ENCODE assay signal across 1 cellular context in the genomic region with DNA sequence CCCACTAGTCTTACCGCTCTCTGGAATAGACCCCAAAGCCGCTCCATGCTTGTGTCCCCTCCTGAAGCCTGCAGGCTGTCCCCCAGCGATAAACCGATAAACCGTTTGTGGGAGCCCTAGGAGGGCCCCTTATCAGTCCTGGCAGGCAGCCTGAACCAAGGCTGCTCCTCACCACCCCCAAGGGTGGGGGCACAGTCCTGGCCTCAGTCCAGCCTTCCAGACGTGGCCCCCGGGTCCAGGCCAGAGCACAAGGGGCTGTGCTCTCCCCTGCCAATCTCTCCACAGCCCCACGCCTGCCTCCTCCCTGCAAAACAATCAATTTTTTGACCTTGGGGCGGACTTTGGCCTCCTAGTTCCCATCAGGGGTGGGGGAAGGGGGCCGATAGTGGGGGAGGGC.
TF ChIP-seq lines count a peak whose summit lies in the region.

A gene (minus strand): TSS at position 90 of the 397 bp plus-strand sequence. CDS start 43 bp downstream, at position 47.

TF ChIP-seq in K562, 482 proteins besides CTCF, POLR2A, EP300 and RAD21 (continued from another document and continues in another):
- TF ChIP-seq, protein P1, sequence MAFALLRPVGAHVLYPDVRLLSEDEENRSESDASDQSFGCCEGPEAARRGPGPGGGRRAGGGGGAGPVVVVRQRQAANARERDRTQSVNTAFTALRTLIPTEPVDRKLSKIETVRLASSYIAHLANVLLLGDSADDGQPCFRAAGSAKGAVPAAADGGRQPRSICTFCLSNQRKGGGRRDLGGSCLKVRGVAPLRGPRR (CRISPR knock-in tag; IDR thresholded peaks at IDR 0.05), result no peak
- TF ChIP-seq TAF15 (IDR thresholded peaks at IDR 0.05; ENCODE audit: low read depth, low read length) (no peak), BRD4 (IDR thresholded peaks at IDR 0.05) (no peak), BRF1 (IDR thresholded peaks at IDR 0.05; ENCODE audit: borderline replicate concordance, extremely low read depth, insufficient read length) (no peak), EGR1 (conservative IDR thresholded peaks at IDR 0.05) (peak; percentile 65), SRSF7 (optimal IDR thresholded peaks at IDR 0.05; ENCODE audit: low read depth, low read length) (no peak), NRF1 (conservative IDR thresholded peaks at IDR 0.05 in 1 of 2, IDR thresholded peaks at IDR 0.05 in 1 of 2) (no peak), DPF2 (IDR thresholded peaks at IDR 0.05) (peak; percentile 98), NFIX (CRISPR knock-in tag; IDR thresholded peaks at IDR 0.05; ENCODE audit: low read depth) (0 out of 2 replicates have a peak, but pooled peaks have one; percentile 23), RAD51 (IDR thresholded peaks at IDR 0.05; ENCODE audit: borderline replicate concordance, low read depth) (no peak), ZNF79 (CRISPR knock-in tag; IDR thresholded peaks at IDR 0.05; ENCODE audit: low read depth) (no peak), ETS2 (tag; IDR thresholded peaks at IDR 0.05; ENCODE audit: borderline replicate concordance, poor library complexity, severe bottlenecking) (no peak), ZNF184 (CRISPR knock-in tag; IDR thresholded peaks at IDR 0.05) (no peak), ZNF140 (CRISPR knock-in tag; IDR thresholded peaks at IDR 0.05) (no peak), XRCC3 (IDR thresholded peaks at IDR 0.05) (no peak), HMG20B (CRISPR knock-in tag; IDR thresholded peaks at IDR 0.05) (no peak), ARID2 (IDR thresholded peaks at IDR 0.05) (no peak), MEIS2 (IDR thresholded peaks at IDR 0.05; ENCODE audit: partially characterized antibody) (peak; percentile 46), HMG20A (CRISPR knock-in tag; conservative IDR thresholded peaks at IDR 0.05) (no peak), ZNF589 (CRISPR knock-in tag; IDR thresholded peaks at IDR 0.05; ENCODE audit: low read depth) (no peak; the same call in 1 of the 2 replicates), MAZ (CRISPR knock-in tag; conservative IDR thresholded peaks at IDR 0.05 in 1 of 2, IDR thresholded peaks at IDR 0.05 in 1 of 2) (peak; percentile 99 to 100), ZKSCAN1 (IDR thresholded peaks at IDR 0.05; ENCODE audit: low read depth, low read length) (peak; percentile 62), ZNF431 (CRISPR knock-in tag; IDR thresholded peaks at IDR 0.05) (no peak), POLR2H (tag; IDR thresholded peaks at IDR 0.05; ENCODE audit: low read depth) (no peak), CTBP1 (IDR thresholded peaks at IDR 0.05; ENCODE audit: borderline replicate concordance) (peak; percentile 57; the same call in 1 of the 2 replicates), ZNF263 (CRISPR knock-in tag; IDR thresholded peaks at IDR 0.05; ENCODE audit: borderline replicate concordance) (no peak), ZNF778 (CRISPR knock-in tag; IDR thresholded peaks at IDR 0.05) (no peak), GABPB1 (CRISPR knock-in tag; IDR thresholded peaks at IDR 0.05) (no peak), RBM22 (IDR thresholded peaks at IDR 0.05; ENCODE audit: low read depth, low read length, poor library complexity, severe bottlenecking) (no peak), TCF7L2 (IDR thresholded peaks at IDR 0.05; ENCODE audit: low read depth, low read length) (no peak), ZNF707 (CRISPR knock-in tag; conservative IDR thresholded peaks at IDR 0.05) (no peak)
- TF ChIP-seq, protein P2, sequence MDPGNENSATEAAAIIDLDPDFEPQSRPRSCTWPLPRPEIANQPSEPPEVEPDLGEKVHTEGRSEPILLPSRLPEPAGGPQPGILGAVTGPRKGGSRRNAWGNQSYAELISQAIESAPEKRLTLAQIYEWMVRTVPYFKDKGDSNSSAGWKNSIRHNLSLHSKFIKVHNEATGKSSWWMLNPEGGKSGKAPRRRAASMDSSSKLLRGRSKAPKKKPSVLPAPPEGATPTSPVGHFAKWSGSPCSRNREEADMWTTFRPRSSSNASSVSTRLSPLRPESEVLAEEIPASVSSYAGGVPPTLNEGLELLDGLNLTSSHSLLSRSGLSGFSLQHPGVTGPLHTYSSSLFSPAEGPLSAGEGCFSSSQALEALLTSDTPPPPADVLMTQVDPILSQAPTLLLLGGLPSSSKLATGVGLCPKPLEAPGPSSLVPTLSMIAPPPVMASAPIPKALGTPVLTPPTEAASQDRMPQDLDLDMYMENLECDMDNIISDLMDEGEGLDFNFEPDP (CRISPR knock-in tag; IDR thresholded peaks at IDR 0.05), result no peak
- TF ChIP-seq, protein P3, sequence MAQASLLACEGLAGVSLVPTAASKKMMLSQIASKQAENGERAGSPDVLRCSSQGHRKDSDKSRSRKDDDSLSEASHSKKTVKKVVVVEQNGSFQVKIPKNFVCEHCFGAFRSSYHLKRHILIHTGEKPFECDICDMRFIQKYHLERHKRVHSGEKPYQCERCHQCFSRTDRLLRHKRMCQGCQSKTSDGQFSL (CRISPR knock-in tag; IDR thresholded peaks at IDR 0.05), result no peak
- TF ChIP-seq, protein P3 (tag; IDR thresholded peaks at IDR 0.05), result no peak
- TF ChIP-seq, protein P4, sequence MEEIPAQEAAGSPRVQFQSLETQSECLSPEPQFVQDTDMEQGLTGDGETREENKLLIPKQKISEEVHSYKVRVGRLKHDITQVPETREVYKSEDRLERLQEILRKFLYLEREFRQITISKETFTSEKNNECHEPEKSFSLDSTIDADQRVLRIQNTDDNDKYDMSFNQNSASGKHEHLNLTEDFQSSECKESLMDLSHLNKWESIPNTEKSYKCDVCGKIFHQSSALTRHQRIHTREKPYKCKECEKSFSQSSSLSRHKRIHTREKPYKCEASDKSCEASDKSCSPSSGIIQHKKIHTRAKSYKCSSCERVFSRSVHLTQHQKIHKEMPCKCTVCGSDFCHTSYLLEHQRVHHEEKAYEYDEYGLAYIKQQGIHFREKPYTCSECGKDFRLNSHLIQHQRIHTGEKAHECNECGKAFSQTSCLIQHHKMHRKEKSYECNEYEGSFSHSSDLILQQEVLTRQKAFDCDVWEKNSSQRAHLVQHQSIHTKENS (CRISPR knock-in tag; IDR thresholded peaks at IDR 0.05), result no peak
- TF ChIP-seq, protein P5, sequence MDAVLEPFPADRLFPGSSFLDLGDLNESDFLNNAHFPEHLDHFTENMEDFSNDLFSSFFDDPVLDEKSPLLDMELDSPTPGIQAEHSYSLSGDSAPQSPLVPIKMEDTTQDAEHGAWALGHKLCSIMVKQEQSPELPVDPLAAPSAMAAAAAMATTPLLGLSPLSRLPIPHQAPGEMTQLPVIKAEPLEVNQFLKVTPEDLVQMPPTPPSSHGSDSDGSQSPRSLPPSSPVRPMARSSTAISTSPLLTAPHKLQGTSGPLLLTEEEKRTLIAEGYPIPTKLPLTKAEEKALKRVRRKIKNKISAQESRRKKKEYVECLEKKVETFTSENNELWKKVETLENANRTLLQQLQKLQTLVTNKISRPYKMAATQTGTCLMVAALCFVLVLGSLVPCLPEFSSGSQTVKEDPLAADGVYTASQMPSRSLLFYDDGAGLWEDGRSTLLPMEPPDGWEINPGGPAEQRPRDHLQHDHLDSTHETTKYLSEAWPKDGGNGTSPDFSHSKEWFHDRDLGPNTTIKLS (IDR thresholded peaks at IDR 0.05; ENCODE audit: borderline replicate concordance, low read depth), result no peak
- TF ChIP-seq, protein P6, sequence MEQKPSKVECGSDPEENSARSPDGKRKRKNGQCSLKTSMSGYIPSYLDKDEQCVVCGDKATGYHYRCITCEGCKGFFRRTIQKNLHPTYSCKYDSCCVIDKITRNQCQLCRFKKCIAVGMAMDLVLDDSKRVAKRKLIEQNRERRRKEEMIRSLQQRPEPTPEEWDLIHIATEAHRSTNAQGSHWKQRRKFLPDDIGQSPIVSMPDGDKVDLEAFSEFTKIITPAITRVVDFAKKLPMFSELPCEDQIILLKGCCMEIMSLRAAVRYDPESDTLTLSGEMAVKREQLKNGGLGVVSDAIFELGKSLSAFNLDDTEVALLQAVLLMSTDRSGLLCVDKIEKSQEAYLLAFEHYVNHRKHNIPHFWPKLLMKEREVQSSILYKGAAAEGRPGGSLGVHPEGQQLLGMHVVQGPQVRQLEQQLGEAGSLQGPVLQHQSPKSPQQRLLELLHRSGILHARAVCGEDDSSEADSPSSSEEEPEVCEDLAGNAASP (IDR thresholded peaks at IDR 0.05), result no peak
- TF ChIP-seq, protein P7, sequence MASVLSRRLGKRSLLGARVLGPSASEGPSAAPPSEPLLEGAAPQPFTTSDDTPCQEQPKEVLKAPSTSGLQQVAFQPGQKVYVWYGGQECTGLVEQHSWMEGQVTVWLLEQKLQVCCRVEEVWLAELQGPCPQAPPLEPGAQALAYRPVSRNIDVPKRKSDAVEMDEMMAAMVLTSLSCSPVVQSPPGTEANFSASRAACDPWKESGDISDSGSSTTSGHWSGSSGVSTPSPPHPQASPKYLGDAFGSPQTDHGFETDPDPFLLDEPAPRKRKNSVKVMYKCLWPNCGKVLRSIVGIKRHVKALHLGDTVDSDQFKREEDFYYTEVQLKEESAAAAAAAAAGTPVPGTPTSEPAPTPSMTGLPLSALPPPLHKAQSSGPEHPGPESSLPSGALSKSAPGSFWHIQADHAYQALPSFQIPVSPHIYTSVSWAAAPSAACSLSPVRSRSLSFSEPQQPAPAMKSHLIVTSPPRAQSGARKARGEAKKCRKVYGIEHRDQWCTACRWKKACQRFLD (CRISPR knock-in tag; IDR thresholded peaks at IDR 0.05), result peak; percentile 65; the same call in 1 of the 2 replicates
- TF ChIP-seq, protein P8, sequence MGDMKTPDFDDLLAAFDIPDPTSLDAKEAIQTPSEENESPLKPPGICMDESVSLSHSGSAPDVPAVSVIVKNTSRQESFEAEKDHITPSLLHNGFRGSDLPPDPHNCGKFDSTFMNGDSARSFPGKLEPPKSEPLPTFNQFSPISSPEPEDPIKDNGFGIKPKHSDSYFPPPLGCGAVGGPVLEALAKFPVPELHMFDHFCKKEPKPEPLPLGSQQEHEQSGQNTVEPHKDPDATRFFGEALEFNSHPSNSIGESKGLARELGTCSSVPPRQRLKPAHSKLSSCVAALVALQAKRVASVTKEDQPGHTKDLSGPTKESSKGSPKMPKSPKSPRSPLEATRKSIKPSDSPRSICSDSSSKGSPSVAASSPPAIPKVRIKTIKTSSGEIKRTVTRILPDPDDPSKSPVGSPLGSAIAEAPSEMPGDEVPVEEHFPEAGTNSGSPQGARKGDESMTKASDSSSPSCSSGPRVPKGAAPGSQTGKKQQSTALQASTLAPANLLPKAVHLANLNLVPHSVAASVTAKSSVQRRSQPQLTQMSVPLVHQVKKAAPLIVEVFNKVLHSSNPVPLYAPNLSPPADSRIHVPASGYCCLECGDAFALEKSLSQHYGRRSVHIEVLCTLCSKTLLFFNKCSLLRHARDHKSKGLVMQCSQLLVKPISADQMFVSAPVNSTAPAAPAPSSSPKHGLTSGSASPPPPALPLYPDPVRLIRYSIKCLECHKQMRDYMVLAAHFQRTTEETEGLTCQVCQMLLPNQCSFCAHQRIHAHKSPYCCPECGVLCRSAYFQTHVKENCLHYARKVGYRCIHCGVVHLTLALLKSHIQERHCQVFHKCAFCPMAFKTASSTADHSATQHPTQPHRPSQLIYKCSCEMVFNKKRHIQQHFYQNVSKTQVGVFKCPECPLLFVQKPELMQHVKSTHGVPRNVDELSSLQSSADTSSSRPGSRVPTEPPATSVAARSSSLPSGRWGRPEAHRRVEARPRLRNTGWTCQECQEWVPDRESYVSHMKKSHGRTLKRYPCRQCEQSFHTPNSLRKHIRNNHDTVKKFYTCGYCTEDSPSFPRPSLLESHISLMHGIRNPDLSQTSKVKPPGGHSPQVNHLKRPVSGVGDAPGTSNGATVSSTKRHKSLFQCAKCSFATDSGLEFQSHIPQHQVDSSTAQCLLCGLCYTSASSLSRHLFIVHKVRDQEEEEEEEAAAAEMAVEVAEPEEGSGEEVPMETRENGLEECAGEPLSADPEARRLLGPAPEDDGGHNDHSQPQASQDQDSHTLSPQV (IDR thresholded peaks at IDR 0.05), result no peak; the same call in 1 of the 2 replicates
- TF ChIP-seq, protein P9, sequence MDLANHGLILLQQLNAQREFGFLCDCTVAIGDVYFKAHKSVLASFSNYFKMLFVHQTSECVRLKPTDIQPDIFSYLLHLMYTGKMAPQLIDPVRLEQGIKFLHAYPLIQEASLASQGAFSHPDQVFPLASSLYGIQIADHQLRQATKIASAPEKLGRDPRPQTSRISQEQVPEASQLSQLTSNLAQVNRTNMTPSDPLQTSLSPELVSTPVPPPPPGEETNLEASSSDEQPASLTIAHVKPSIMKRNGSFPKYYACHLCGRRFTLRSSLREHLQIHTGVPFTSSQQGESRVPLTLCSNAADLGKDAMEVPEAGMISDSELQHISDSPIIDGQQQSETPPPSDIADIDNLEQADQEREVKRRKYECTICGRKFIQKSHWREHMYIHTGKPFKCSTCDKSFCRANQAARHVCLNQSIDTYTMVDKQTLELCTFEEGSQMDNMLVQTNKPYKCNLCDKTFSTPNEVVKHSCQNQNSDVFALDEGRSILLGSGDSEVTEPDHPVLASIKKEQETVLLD (IDR thresholded peaks at IDR 0.05), result peak; percentile 42; the same call in 1 of the 2 replicates
- TF ChIP-seq, protein P10, sequence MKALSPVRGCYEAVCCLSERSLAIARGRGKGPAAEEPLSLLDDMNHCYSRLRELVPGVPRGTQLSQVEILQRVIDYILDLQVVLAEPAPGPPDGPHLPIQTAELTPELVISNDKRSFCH (CRISPR knock-in tag; IDR thresholded peaks at IDR 0.05), result no peak
- TF ChIP-seq, protein P10 (tag; IDR thresholded peaks at IDR 0.05), result peak; percentile 27; the same call in 1 of the 2 replicates
- TF ChIP-seq, protein P11, sequence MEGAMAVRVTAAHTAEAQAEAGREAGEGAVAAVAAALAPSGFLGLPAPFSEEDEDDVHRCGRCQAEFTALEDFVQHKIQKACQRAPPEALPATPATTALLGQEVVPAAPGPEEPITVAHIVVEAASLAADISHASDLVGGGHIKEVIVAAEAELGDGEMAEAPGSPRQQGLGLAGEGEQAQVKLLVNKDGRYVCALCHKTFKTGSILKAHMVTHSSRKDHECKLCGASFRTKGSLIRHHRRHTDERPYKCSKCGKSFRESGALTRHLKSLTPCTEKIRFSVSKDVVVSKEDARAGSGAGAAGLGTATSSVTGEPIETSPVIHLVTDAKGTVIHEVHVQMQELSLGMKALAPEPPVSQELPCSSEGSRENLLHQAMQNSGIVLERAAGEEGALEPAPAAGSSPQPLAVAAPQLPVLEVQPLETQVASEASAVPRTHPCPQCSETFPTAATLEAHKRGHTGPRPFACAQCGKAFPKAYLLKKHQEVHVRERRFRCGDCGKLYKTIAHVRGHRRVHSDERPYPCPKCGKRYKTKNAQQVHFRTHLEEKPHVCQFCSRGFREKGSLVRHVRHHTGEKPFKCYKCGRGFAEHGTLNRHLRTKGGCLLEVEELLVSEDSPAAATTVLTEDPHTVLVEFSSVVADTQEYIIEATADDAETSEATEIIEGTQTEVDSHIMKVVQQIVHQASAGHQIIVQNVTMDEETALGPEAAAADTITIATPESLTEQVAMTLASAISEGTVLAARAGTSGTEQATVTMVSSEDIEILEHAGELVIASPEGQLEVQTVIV (CRISPR knock-in tag; IDR thresholded peaks at IDR 0.05; ENCODE audit: borderline replicate concordance), result no peak
